ENCODE assay signal across 12 cellular contexts in the genomic region with DNA sequence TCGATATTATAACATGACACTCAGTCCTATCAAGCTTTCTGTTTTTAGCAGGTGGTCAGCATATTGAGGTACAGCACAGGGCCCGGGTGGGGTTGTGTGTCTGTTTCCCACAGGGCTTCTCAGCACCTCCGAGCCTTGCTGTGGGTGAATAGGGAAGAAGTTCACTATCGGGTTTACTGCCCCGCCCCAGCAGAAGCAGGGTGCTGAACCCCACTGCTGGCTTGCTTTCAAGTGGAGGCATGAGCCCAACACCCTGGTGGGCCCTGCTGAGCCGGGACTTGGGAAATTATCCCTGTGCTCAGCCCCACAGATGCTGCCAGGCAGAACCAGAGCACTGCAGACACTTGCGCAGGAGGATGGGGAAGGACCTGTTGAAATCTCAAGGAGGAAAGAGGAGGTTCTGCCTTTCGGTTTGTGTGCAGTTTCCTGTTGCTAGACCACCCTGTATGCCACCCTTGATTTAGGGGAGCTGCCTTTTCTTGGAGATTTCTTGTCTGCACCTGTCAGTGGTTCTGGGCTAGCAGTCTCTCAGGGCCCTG.
A peak's percentile ranks its signal among the peaks of the same experiment; 100 is the strongest.
DNase-seq lines count a peak whose midpoint lies in the region; ATAC-seq lines count a peak whose summit lies in the region.
"Had no signal": no experiment of that assay in that cellular context is flagged by ENCODE, and none has a peak within 500 bp of the region (broad histone marks: within the 10 kb centered on the region; RNA-seq: fewer than 3 reads in every experiment).

No MANE protein-coding gene starts in this region.

- intact Hi-C loops in sciatic nerve (cut with DNase I), result no loop called here

- ATAC-seq in sciatic nerve (no peak), HG02623 (IDR thresholded peaks at IDR 0.05; ENCODE audit: unreplicated experiment) (no peak)
- ATAC-seq in stimulated activated naive CD8-positive, alpha-beta T cell treated with anti-CD3 and anti-CD28 coated beads, Interleukin-15, Interleukin-2, amounts not matched to agents 100 U/mL and 50 U/mL, for 24 hours, result no peak
- ATAC-seq: A549; CD8-positive, alpha-beta T cell had no signal

- peak; percentile 49 for DNase-seq in activated effector memory CD4-positive, alpha-beta T cell treated with anti-CD3 and anti-CD28 coated beads, Interleukin-2, amount 50 U/mL, for 16 hours
- no peak for DNase-seq in activated effector memory CD4-positive, alpha-beta T cell treated with Interleukin-2 at 50 U/mL for 16 hours
- DNase-seq in sciatic nerve (ENCODE audit: low spot score), result peak; percentile 37
- DNase-seq in stimulated activated naive CD8-positive, alpha-beta T cell treated with anti-CD3 and anti-CD28 coated beads, Interleukin-15, Interleukin-2, amounts not matched to agents 100 U/mL and 50 U/mL, for 24 hours, result no peak
- DNase-seq: AML-193; Caco-2; Calu3; CD8-positive, alpha-beta T cell; DMS79 treated with DMSO at 0.1 percent for 48 hours; GF-D8 had no signal

Comparison
In these comparisons a context has a peak if more than half of its experiments do, and no peak if none do; other contexts are left out.
1. DNase-seq: peak in activated effector memory CD4-positive, alpha-beta T cell treated with anti-CD3 and anti-CD28 coated beads, Interleukin-2, amount 50 U/mL, for 16 hours (single experiment) and sciatic nerve (single experiment); none in activated effector memory CD4-positive, alpha-beta T cell treated with Interleukin-2 at 50 U/mL for 16 hours (single experiment) and stimulated activated naive CD8-positive, alpha-beta T cell treated with anti-CD3 and anti-CD28 coated beads, Interleukin-15, Interleukin-2, amounts not matched to agents 100 U/mL and 50 U/mL, for 24 hours (single experiment).